ENCODE assay signal across 10 cellular contexts in the genomic region with DNA sequence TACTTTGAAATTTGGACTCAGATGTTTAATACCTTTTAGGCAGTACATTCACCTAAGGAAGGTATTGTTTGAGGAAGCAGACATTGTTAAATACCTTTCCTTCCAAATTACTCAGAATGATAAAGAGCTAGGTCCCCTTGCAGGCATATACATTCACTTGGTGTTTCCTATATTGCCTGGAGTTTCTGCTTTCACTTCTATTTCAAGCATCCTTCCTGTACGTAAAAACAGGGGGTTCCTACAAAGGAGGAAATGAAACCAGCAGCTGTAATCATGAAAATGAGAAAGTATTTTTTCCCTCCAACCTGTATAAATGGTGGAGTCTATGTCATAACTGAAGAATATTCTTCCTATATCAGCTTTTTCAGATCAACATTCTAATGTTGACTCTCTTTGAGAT.
DNase-seq lines count a peak whose midpoint lies in the region; ATAC-seq and TF ChIP-seq lines count a peak whose summit lies in the region.
"Had no signal": no experiment of that assay in that cellular context is flagged by ENCODE, and none has a peak within 500 bp of the region (broad histone marks: within the 10 kb centered on the region; RNA-seq: fewer than 3 reads in every experiment).

No MANE protein-coding gene starts in this region.

- H2BK12ac ChIP-seq in neuronal stem cell (ENCODE audit: low read length): no peak overlapping the region

- no peak overlapping the region for H3K4ac ChIP-seq in neuronal stem cell (ENCODE audit: low read length)

- H3K27ac ChIP-seq in neuronal stem cell (replicated peaks; ENCODE audit: low read length): no peak overlapping the region
- H3K27ac ChIP-seq: A549, SK-N-MC had no signal

- H3K9ac ChIP-seq in neuronal stem cell (ENCODE audit: low read depth, low read length, poor library complexity): no peak overlapping the region

- no peak overlapping the region for H3K18ac ChIP-seq in neuronal stem cell (ENCODE audit: low read length)

- no peak overlapping the region for H3K4me3 ChIP-seq in NB4 (ENCODE audit: low read depth, low read length)
- H3K4me3 ChIP-seq in neuronal stem cell (ENCODE audit: low read length in 2 of 2): no peak overlapping the region
- H3K4me3 ChIP-seq: A549, SK-N-MC had no signal

- H3K4me1 Mint-ChIP-seq in activated CD4-positive, alpha-beta T cell treated with anti-CD3 and anti-CD28 coated beads, Interleukin-2, amount 10 ng/mL, durations not matched to agents 7 days and 5 days: peaks cover 16% of the 10 kb centered on the region
- peaks cover 38 to 71% of the 10 kb centered on the region in 2 donors for H3K4me1 Mint-ChIP-seq in stimulated activated naive B cell treated with anti-CD40 and anti-IgM and Interleukin-4, amounts not matched to agents 10 μg/mL and 1 μg/mL and 100 μg/mL, for 72 hours

- H3K27ac Mint-ChIP-seq in activated CD4-positive, alpha-beta T cell treated with anti-CD3 and anti-CD28 coated beads, Interleukin-2, amount 10 ng/mL, durations not matched to agents 7 days and 5 days: peak overlapping the region; percentile 22
- H3K27ac Mint-ChIP-seq in stimulated activated naive B cell treated with anti-CD40 and anti-IgM and Interleukin-4, amounts not matched to agents 10 μg/mL and 1 μg/mL and 100 μg/mL, for 72 hours: no peak overlapping the region

- H3K4me3 Mint-ChIP-seq in activated CD4-positive, alpha-beta T cell treated with anti-CD3 and anti-CD28 coated beads, Interleukin-2, amount 10 ng/mL, durations not matched to agents 7 days and 5 days: no peak overlapping the region
- no peak overlapping the region for H3K4me3 Mint-ChIP-seq in stimulated activated naive B cell treated with anti-CD40 and anti-IgM and Interleukin-4, amounts not matched to agents 10 μg/mL and 1 μg/mL and 100 μg/mL, for 72 hours

- H4K8ac ChIP-seq in neuronal stem cell (ENCODE audit: low read depth, low read length): no peak overlapping the region

- in situ Hi-C loops in G401 (cut with HindIII; ENCODE audit: low sequenced_read_pairs): no loop called here

- no peak overlapping the region for H2AK5ac ChIP-seq in neuronal stem cell (ENCODE audit: low read depth, low read length)

- H4K91ac ChIP-seq in neuronal stem cell (ENCODE audit: low read depth, low read length, poor library complexity): no peak overlapping the region

- no peak overlapping the region for H2BK120ac ChIP-seq in neuronal stem cell (ENCODE audit: low read depth, low read length)

- H2BK15ac ChIP-seq in neuronal stem cell (ENCODE audit: low read length): no peak overlapping the region

- H3K36me3 Mint-ChIP-seq in activated CD4-positive, alpha-beta T cell treated with anti-CD3 and anti-CD28 coated beads, Interleukin-2, amount 10 ng/mL, durations not matched to agents 7 days and 5 days (ENCODE audit: low read depth): no peaks in the 10 kb centered on the region
- H3K36me3 Mint-ChIP-seq in stimulated activated naive B cell treated with anti-CD40 and anti-IgM and Interleukin-4, amounts not matched to agents 10 μg/mL and 1 μg/mL and 100 μg/mL, for 72 hours: no peaks in the 10 kb centered on the region

- POLR2A ChIA-PET in activated CD4-positive, alpha-beta T cell treated with anti-CD3 and anti-CD28 coated beads, Interleukin-2, amount 10 ng/mL, durations not matched to agents 7 days and 5 days (lab: Charles Lee): no interaction called here

- H3K14ac ChIP-seq in neuronal stem cell (ENCODE audit: low read length): no peak overlapping the region

- TF ChIP-seq POLR2A in NB4 (IDR thresholded peaks at IDR 0.05; ENCODE audit: extremely low read depth, insufficient read length): no peak

- peaks cover 2% of the 10 kb centered on the region for H3K9me3 Mint-ChIP-seq in activated CD4-positive, alpha-beta T cell treated with anti-CD3 and anti-CD28 coated beads, Interleukin-2, amount 10 ng/mL, durations not matched to agents 7 days and 5 days
- H3K9me3 Mint-ChIP-seq in stimulated activated naive B cell treated with anti-CD40 and anti-IgM and Interleukin-4, amounts not matched to agents 10 μg/mL and 1 μg/mL and 100 μg/mL, for 72 hours: no peaks in the 10 kb centered on the region

- no peak overlapping the region for H3K4me2 ChIP-seq in neuronal stem cell (ENCODE audit: insufficient read depth, low read length, poor library complexity, severe bottlenecking)
- H3K4me2 ChIP-seq: A549 had no signal

- no peaks in the 10 kb centered on the region for H3K27me3 Mint-ChIP-seq in activated CD4-positive, alpha-beta T cell treated with anti-CD3 and anti-CD28 coated beads, Interleukin-2, amount 10 ng/mL, durations not matched to agents 7 days and 5 days
- H3K27me3 Mint-ChIP-seq in stimulated activated naive B cell treated with anti-CD40 and anti-IgM and Interleukin-4, amounts not matched to agents 10 μg/mL and 1 μg/mL and 100 μg/mL, for 72 hours: no peaks in the 10 kb centered on the region

- no peaks in the 10 kb centered on the region for H3K36me3 ChIP-seq in neuronal stem cell (replicated peaks in 1 of 2; ENCODE audit: control insufficient read depth in 2 of 2, insufficient read depth in 2 of 2, low read length in 2 of 2)

- no peak overlapping the region for H2AFZ ChIP-seq in neuronal stem cell (ENCODE audit: low read length)

- CTCF ChIA-PET in activated CD4-positive, alpha-beta T cell treated with anti-CD3 and anti-CD28 coated beads, Interleukin-2, amount 10 ng/mL, durations not matched to agents 7 days and 5 days (lab: Charles Lee): interaction anchor here (1.1 to 1.5 kb wide), 2 partner anchors 13 to 95 kb away, joined by 3 to 4 read pairs; no protein-coding TSS in a partner anchor

- no peaks in the 10 kb centered on the region for H3K9me3 ChIP-seq in neuronal stem cell (replicated peaks in 1 of 2; ENCODE audit: control insufficient read depth in 2 of 2, insufficient read depth in 1 of 2, low read depth in 1 of 2, low read length in 2 of 2)
- H3K9me3 ChIP-seq: A549 had no signal

- no peak overlapping the region for H3K23ac ChIP-seq in neuronal stem cell (ENCODE audit: low read depth, low read length, poor library complexity)

- no peaks in the 10 kb centered on the region for H3K79me1 ChIP-seq in neuronal stem cell (ENCODE audit: low read depth, low read length)

- no CpG with 5 or more reads among the region's 1 CpG for WGBS in neuronal stem cell (ENCODE audit: extremely low coverage in 2 of 2, insufficient read length in 2 of 2, insufficient replicate concordance in 1 of 2), 2 donors

- H3K27me3 ChIP-seq in neuronal stem cell (ENCODE audit: control insufficient read depth in 3 of 3, insufficient read depth in 3 of 3, low read depth in 1 of 3, low read length in 3 of 3): no peaks in the 10 kb centered on the region

- ATAC-seq in HG02852 (IDR thresholded peaks at IDR 0.05; ENCODE audit: unreplicated experiment): peak; percentile 97
- peak; percentile 97 to 99 for ATAC-seq in stimulated activated naive B cell treated with anti-CD40 and anti-IgM and Interleukin-4, amounts not matched to agents 10 μg/mL and 1 μg/mL and 100 μg/mL, for 72 hours (replicated peaks)
- ATAC-seq: A549 had no signal

- DNase-seq in activated CD4-positive, alpha-beta T cell treated with anti-CD3 and anti-CD28 coated beads, Interleukin-2, amount 10 ng/mL, durations not matched to agents 7 days and 5 days: no peak
- DNase-seq in activated CD4-positive, alpha-beta T cell treated with anti-CD3 and anti-CD28 coated beads for 48 hours: no peak
- DNase-seq in NB4 (ENCODE audit: low read depth) (peak; percentile 6), neuronal stem cell (ENCODE audit: low spot score) (no peak), G401 (ENCODE audit: low spot score) (no peak), NCI-H146 (lab: John Stamatoyannopoulos, UW) (no peak)
- DNase-seq in stimulated activated naive B cell treated with anti-CD40 and anti-IgM and Interleukin-4, amounts not matched to agents 10 μg/mL and 1 μg/mL and 100 μg/mL, for 72 hours: peak; percentile 30

- peaks cover 0 to 7% of the 10 kb centered on the region in 2 donors for H3K4me1 ChIP-seq in neuronal stem cell (ENCODE audit: control insufficient read depth in 2 of 2, insufficient read depth in 1 of 2, low read depth in 1 of 2, low read length in 2 of 2)
- H3K4me1 ChIP-seq: A549 had no signal

- no peak overlapping the region for H2BK5ac ChIP-seq in neuronal stem cell (ENCODE audit: low read length)

- no peak for TF ChIP-seq CTCF in NB4 (IDR thresholded peaks at IDR 0.05; ENCODE audit: low read depth, low read length)

Comparison
In these comparisons a context has a peak if more than half of its experiments do, and no peak if none do; other contexts are left out.
1. DNase-seq: peak in NB4 (single experiment) and stimulated activated naive B cell treated with anti-CD40 and anti-IgM and Interleukin-4, amounts not matched to agents 10 μg/mL and 1 μg/mL and 100 μg/mL, for 72 hours (single experiment); none in activated CD4-positive, alpha-beta T cell treated with anti-CD3 and anti-CD28 coated beads, Interleukin-2, amount 10 ng/mL, durations not matched to agents 7 days and 5 days (single experiment), activated CD4-positive, alpha-beta T cell treated with anti-CD3 and anti-CD28 coated beads for 48 hours (single experiment), neuronal stem cell (single experiment), G401 (single experiment) and NCI-H146 (single experiment).